Comparison of ENCODE assay signal across 1 cellular context in the genomic region with DNA sequence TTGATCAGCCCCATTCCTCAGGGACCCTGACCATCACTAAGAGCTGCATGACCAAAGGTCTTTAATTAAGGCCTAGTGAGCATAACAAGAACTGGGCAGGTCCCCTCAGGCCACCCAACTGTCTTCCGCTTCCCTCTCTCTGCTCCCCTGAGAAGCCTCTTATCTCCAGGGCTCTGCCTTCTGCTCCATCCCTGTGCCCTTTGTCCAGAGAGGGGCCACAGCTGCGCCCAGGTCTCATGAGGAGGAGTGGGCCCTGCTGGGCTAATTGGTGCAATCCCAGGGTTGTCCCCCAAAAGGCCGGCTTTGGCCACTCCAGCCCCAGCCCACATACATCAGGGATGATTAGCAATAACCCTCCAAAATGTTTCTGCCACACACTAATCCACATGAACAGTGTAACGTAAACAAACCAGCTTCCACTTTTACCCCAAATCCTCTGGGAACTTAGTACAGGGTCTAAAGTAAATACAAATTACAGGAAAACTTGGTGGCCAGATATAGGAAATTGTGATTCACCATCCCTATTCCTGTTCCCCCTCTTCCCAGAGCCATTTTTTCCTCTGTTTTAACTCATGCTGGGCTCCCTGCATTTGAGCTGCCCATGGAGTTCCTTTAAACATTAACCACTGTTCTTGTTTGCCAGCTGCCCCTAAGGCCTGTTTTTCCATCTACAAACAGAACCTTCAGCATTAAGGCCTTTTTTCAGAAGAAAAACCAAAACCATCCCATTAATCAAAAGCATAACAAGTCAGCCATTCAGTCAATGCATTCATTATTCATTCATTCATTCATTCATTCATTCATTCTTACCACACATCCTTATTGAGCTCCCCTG.
TF ChIP-seq lines count a peak whose summit lies in the region.

No MANE protein-coding gene starts in this region.

TF ChIP-seq in liver, 16 proteins besides CTCF, POLR2A, EP300 and RAD21:
- TF ChIP-seq HNF4A (conservative IDR thresholded peaks at IDR 0.05) (peak; percentile 65 to 66), JUND (IDR thresholded peaks at IDR 0.05) (peak; percentile 32 to 54), RXRA (IDR thresholded peaks at IDR 0.05) (peak; percentile 18 to 50), NR2F2 (IDR thresholded peaks at IDR 0.05) (no peak), YY1 (IDR thresholded peaks at IDR 0.05) (peak; percentile 86), HNF4G (IDR thresholded peaks at IDR 0.05) (no peak), TAF1 (conservative IDR thresholded peaks at IDR 0.05) (peak; percentile 12), FOXA2 (IDR thresholded peaks at IDR 0.05) (no peak), GABPA (IDR thresholded peaks at IDR 0.05 in 1 of 2, conservative IDR thresholded peaks at IDR 0.05 in 1 of 2) (no peak), FOXA1 (IDR thresholded peaks at IDR 0.05) (no peak), SP1 (IDR thresholded peaks at IDR 0.05) (peak; percentile 71), EGR1 (IDR thresholded peaks at IDR 0.05; ENCODE audit: low read depth in 2 of 2) (no peak)
- TF ChIP-seq, protein P1, sequence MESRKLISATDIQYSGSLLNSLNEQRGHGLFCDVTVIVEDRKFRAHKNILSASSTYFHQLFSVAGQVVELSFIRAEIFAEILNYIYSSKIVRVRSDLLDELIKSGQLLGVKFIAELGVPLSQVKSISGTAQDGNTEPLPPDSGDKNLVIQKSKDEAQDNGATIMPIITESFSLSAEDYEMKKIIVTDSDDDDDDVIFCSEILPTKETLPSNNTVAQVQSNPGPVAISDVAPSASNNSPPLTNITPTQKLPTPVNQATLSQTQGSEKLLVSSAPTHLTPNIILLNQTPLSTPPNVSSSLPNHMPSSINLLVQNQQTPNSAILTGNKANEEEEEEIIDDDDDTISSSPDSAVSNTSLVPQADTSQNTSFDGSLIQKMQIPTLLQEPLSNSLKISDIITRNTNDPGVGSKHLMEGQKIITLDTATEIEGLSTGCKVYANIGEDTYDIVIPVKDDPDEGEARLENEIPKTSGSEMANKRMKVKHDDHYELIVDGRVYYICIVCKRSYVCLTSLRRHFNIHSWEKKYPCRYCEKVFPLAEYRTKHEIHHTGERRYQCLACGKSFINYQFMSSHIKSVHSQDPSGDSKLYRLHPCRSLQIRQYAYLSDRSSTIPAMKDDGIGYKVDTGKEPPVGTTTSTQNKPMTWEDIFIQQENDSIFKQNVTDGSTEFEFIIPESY (IDR thresholded peaks at IDR 0.05) = no peak
- TF ChIP-seq, protein P2, sequence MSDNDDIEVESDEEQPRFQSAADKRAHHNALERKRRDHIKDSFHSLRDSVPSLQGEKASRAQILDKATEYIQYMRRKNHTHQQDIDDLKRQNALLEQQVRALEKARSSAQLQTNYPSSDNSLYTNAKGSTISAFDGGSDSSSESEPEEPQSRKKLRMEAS (IDR thresholded peaks at IDR 0.05) = no peak
- TF ChIP-seq, protein P3, sequence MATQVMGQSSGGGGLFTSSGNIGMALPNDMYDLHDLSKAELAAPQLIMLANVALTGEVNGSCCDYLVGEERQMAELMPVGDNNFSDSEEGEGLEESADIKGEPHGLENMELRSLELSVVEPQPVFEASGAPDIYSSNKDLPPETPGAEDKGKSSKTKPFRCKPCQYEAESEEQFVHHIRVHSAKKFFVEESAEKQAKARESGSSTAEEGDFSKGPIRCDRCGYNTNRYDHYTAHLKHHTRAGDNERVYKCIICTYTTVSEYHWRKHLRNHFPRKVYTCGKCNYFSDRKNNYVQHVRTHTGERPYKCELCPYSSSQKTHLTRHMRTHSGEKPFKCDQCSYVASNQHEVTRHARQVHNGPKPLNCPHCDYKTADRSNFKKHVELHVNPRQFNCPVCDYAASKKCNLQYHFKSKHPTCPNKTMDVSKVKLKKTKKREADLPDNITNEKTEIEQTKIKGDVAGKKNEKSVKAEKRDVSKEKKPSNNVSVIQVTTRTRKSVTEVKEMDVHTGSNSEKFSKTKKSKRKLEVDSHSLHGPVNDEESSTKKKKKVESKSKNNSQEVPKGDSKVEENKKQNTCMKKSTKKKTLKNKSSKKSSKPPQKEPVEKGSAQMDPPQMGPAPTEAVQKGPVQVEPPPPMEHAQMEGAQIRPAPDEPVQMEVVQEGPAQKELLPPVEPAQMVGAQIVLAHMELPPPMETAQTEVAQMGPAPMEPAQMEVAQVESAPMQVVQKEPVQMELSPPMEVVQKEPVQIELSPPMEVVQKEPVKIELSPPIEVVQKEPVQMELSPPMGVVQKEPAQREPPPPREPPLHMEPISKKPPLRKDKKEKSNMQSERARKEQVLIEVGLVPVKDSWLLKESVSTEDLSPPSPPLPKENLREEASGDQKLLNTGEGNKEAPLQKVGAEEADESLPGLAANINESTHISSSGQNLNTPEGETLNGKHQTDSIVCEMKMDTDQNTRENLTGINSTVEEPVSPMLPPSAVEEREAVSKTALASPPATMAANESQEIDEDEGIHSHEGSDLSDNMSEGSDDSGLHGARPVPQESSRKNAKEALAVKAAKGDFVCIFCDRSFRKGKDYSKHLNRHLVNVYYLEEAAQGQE (IDR thresholded peaks at IDR 0.05) = no peak
- TF ChIP-seq, protein P4, sequence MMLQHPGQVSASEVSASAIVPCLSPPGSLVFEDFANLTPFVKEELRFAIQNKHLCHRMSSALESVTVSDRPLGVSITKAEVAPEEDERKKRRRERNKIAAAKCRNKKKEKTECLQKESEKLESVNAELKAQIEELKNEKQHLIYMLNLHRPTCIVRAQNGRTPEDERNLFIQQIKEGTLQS (IDR thresholded peaks at IDR 0.05) = no peak
